ENCODE assay signal across 9 cellular contexts in the genomic region with DNA sequence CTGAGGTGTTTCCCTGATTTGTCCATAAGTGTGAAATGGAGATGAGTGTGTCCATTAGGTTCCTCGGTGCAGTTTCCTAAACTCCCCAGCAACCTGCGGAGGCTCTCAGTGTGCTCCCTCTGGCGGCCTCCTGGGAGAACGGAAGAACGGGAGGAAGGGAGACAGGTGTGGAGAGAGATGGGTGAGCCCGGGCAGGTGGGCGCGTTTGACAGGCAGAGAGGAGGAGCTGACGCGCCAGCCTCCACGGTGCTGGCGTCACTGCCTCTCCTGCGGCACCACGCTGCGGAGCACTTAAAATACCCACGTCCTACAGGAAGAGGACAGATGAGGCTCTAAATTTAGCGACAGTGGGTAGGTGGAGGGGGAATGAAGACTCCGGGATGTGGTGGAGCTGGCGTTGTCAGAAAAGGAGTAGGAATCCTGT. TPM values are rescaled to one million over a fixed set of nuclear protein-coding genes. Genes with fewer than 3 reads are reported as not detected.
DNase-seq lines count a peak whose midpoint lies in the region; ATAC-seq, FAIRE-seq and TF ChIP-seq lines count a peak whose summit lies in the region.
"Had no signal": no experiment of that assay in that cellular context is flagged by ENCODE, and none has a peak within 500 bp of the region (broad histone marks: within the 10 kb centered on the region; RNA-seq: fewer than 3 reads in every experiment).

No MANE protein-coding gene starts in this region.

- no peak overlapping the region for H3K4me3 Mint-ChIP-seq in mesothelial cell of epicardium
- H3K4me3 Mint-ChIP-seq: stimulated activated naive CD8-positive, alpha-beta T cell treated with anti-CD3 and anti-CD28 coated beads, Interleukin-15, Interleukin-2, amounts not matched to agents 100 ng/mL and 50 ng/mL, for 24 hours had no signal

- ATAC-seq in HG03025 (IDR thresholded peaks at IDR 0.05; ENCODE audit: low FRiP score, unreplicated experiment) (no peak), HG03439 (IDR thresholded peaks at IDR 0.05; ENCODE audit: unreplicated experiment) (no peak)

- H3K9me3 Mint-ChIP-seq in mesothelial cell of epicardium: peaks cover 22% of the 10 kb centered on the region

- H3K27me3 ChIP-seq in Peyer's patch: no peaks in the 10 kb centered on the region

- peaks cover 1% of the 10 kb centered on the region for H3K36me3 Mint-ChIP-seq in mesothelial cell of epicardium

- peaks cover 29% of the 10 kb centered on the region for H3K27me3 Mint-ChIP-seq in mesothelial cell of epicardium (ENCODE audit: low read depth)

- H3K9me3 ChIP-seq in Peyer's patch: peaks cover 0 to under 1% (median 0%) of the 10 kb centered on the region in 4 donors

- TF ChIP-seq CTCF in AG09319 (IDR thresholded peaks at IDR 0.05; ENCODE audit: low read depth, low read length) (peak; percentile 46), HFF-Myc (IDR thresholded peaks at IDR 0.05; ENCODE audit: low read depth, low read length, missing control alignments) (peak; percentile 65), Peyer's patch (IDR thresholded peaks at IDR 0.05) (peak in 4 of 6 experiments; percentile 35 to 54 (median 50)), choroid plexus epithelial cell (conservative IDR thresholded peaks at IDR 0.05; ENCODE audit: low read depth, low read length) (peak; percentile 75), mesothelial cell of epicardium (IDR thresholded peaks at IDR 0.05; ENCODE audit: unreplicated experiment) (peak; percentile 35)

- H3K27ac ChIP-seq in Peyer's patch: no peak overlapping the region

- no peaks in the 10 kb centered on the region for H3K4me1 ChIP-seq in Peyer's patch

- no peaks in the 10 kb centered on the region for H3K4me1 Mint-ChIP-seq in mesothelial cell of epicardium

- TF ChIP-seq POLR2A in Peyer's patch (IDR thresholded peaks at IDR 0.05): no peak

- DNase-seq in AG09319 (ENCODE audit: extremely low read depth, low read depth) (no peak), HFF-Myc (ENCODE audit: extremely low read depth, low read depth) (no peak), Peyer's patch (peak in 1 of 3 donors; percentile 57), choroid plexus epithelial cell (ENCODE audit: low read depth) (peak; percentile 42), mesothelial cell of epicardium (ENCODE audit: low spot score in 2 of 2, unreplicated experiment in 2 of 2) (peak in 1 of 2 experiments; percentile 62), urothelium cell line (ENCODE audit: low spot score) (peak; percentile 82)

- H3K27ac Mint-ChIP-seq in mesothelial cell of epicardium: no peak overlapping the region
- H3K27ac Mint-ChIP-seq: stimulated activated naive CD8-positive, alpha-beta T cell treated with anti-CD3 and anti-CD28 coated beads, Interleukin-15, Interleukin-2, amounts not matched to agents 100 ng/mL and 50 ng/mL, for 24 hours had no signal

- H3K36me3 ChIP-seq in Peyer's patch: no peaks in the 10 kb centered on the region

- H3K4me3 ChIP-seq in HFF-Myc (replicated peaks; ENCODE audit: low read depth, low read length): no peak overlapping the region
- H3K4me3 ChIP-seq in Peyer's patch: no peak overlapping the region
- H3K4me3 ChIP-seq in choroid plexus epithelial cell (ENCODE audit: low read depth, low read length): no peak overlapping the region

- FAIRE-seq in urothelium cell line (lab: Jason Lieb, UNC): no peak

RNA-seq across cellular contexts. Expression of gene PEX5, which starts 26.8 kb away (rescaled TPM):
- total RNA-seq in Peyer's patch (10 to 100 TPM; 26.1 to 47.0 (median 37.7) TPM), mesothelial cell of epicardium (47.5 to 50.4 TPM (median 49.4 TPM) in 3 replicates)

RNA-seq across cellular contexts. Expression of gene CLSTN3, which starts 32.5 kb away (rescaled TPM):
- total RNA-seq in Peyer's patch (100 to 1,000 TPM in 1 of 4 donors, 10 to 100 TPM in 3; 35.0 to 120 (median 57.3) TPM), mesothelial cell of epicardium (79.1 to 81.3 TPM (median 81.1 TPM) in 3 replicates)

RNA-seq across cellular contexts. Expression of gene RBP5, which starts 34.0 kb away (rescaled TPM):
- total RNA-seq in Peyer's patch: 10 to 100 TPM in 1 of 4 donors, 1 to 10 TPM in 2, not detected in 1; 3.7 to 64.4 (median 4.3) TPM
- total RNA-seq in mesothelial cell of epicardium: 2.1 to 2.5 TPM (median 2.3 TPM) in 3 replicates

RNA-seq across cellular contexts. Expression of gene C1RL, which starts 53.7 kb away (rescaled TPM):
- total RNA-seq in Peyer's patch: 10 to 100 TPM; 44.6 to 87.7 (median 51.5) TPM
- total RNA-seq in mesothelial cell of epicardium: 50.6 to 59.2 TPM (median 58.5 TPM) in 3 replicates

Comparison
In these comparisons a context has a peak if more than half of its experiments do, and no peak if none do; other contexts are left out.
1. DNase-seq: peak in choroid plexus epithelial cell (single experiment) and urothelium cell line (single experiment); none in AG09319 (single experiment) and HFF-Myc (single experiment).
2. Peak in every context shown above with its lines, with median percentiles within 50 percentile points of each other: CTCF ChIP-seq.